35 cellular contexts compared by ENCODE assay signal in the genomic region with DNA sequence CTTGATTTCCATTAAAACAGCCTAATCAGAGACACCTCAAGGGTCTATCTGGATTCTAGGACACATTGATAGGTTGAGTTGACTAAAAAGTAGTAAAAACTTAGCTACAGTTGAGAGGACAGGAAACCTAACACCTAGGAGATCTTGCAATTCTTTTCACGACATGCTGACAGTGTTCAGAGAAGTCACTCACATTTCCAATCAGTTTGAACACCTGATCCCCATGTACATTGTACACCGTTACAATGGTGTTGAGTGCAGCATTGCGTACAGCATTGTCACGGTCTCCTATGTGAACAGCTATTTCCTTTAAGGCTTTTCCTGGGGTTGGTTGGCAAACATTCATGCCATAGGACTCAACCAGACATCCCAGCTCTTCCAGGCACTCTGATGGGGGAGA. TPM values are rescaled to one million over a fixed set of nuclear protein-coding genes. Genes with fewer than 3 reads are reported as not detected.
"Had no signal": no experiment of that assay in that cellular context is flagged by ENCODE, and none has a peak within 500 bp of the region (broad histone marks: within the 10 kb centered on the region; RNA-seq: fewer than 3 reads in every experiment).

No MANE protein-coding gene starts in this region.

- H3K4me3 Mint-ChIP-seq: immature natural killer cell; natural killer cell; neural crest cell; stimulated activated effector memory CD8-positive, alpha-beta T cell treated with anti-CD3 and anti-CD28 coated beads, Interleukin-12 subunit alpha, Interleukin-12 subunit beta, amount 100 ng/mL, for 72 hours; type B pancreatic cell had no signal

- H3K9me3 Mint-ChIP-seq: immature natural killer cell; natural killer cell; neural crest cell; stimulated activated effector memory CD8-positive, alpha-beta T cell treated with anti-CD3 and anti-CD28 coated beads, Interleukin-12 subunit alpha, Interleukin-12 subunit beta, amount 100 ng/mL, for 72 hours; type B pancreatic cell had no signal

- H3K27ac Mint-ChIP-seq: natural killer cell; stimulated activated effector memory CD8-positive, alpha-beta T cell treated with anti-CD3 and anti-CD28 coated beads, Interleukin-12 subunit alpha, Interleukin-12 subunit beta, amount 100 ng/mL, for 72 hours; type B pancreatic cell had no signal

- H3K27me3 ChIP-seq: gastroesophageal sphincter, heart left ventricle, hepatocyte, neutrophil, pancreas, right atrium auricular region, sigmoid colon, stomach, thyroid gland had no signal

- H3K4me3 ChIP-seq: gastroesophageal sphincter, heart left ventricle, hepatocyte, left ventricle myocardium inferior, lower lobe of right lung, pancreas, right atrium auricular region, sigmoid colon, stomach, thyroid gland had no signal

- H3K27ac ChIP-seq: epithelial cell of prostate, gastroesophageal sphincter, heart left ventricle, hepatocyte, left ventricle myocardium inferior, lower lobe of right lung, neutrophil, pancreas, right atrium auricular region, sigmoid colon, stomach, thyroid gland had no signal

- DNase-seq: cortex of kidney; effector CD4-positive, alpha-beta T cell; foreskin fibroblast; heart left ventricle; immature natural killer cell; islet precursor cell; kidney glomerular epithelial cell; left colon; left ventricle myocardium inferior; lower lobe of right lung; natural killer cell; pancreas; sigmoid colon; stimulated activated CD4-positive, alpha-beta T cell treated with anti-CD3 and anti-CD28 coated beads, Interleukin-2, amount 100 ng/mL, for 24 hours; stimulated activated CD4-positive, alpha-beta T cell treated with anti-CD3 and anti-CD28 coated beads, Interleukin-4, amount 100 ng/mL, for 24 hours; stimulated activated naive CD4-positive, alpha-beta T cell treated with Interleukin-2 at 50 U/mL for 16 hours; stomach; thyroid gland had no signal

- H3K4me1 ChIP-seq: gastroesophageal sphincter, heart left ventricle, left ventricle myocardium inferior, lower lobe of right lung, pancreas, right atrium auricular region, sigmoid colon, stomach, thyroid gland had no signal

- ATAC-seq: esophagus mucosa; gastroesophageal sphincter; heart left ventricle; left colon; lower lobe of right lung; natural killer cell; pancreas; stimulated activated effector memory CD8-positive, alpha-beta T cell treated with anti-CD3 and anti-CD28 coated beads, Interleukin-12 subunit alpha, Interleukin-12 subunit beta, amount 100 ng/mL, for 72 hours had no signal

- FAIRE-seq: pancreas had no signal

- H3K79me2 ChIP-seq: hepatocyte had no signal

- H2AFZ ChIP-seq: hepatocyte had no signal

- H3K27me3 Mint-ChIP-seq: type B pancreatic cell had no signal

- H3K4me2 ChIP-seq: hepatocyte had no signal

- H3K4me1 Mint-ChIP-seq: immature natural killer cell; natural killer cell; neural crest cell; stimulated activated effector memory CD8-positive, alpha-beta T cell treated with anti-CD3 and anti-CD28 coated beads, Interleukin-12 subunit alpha, Interleukin-12 subunit beta, amount 100 ng/mL, for 72 hours had no signal

- H3K9me3 ChIP-seq: gastroesophageal sphincter, heart left ventricle, left ventricle myocardium inferior, lower lobe of right lung, neutrophil, pancreas, right atrium auricular region, sigmoid colon, stomach, thyroid gland had no signal

RNA-seq across cellular contexts. Expression of a gene that starts 42.8 kb away (rescaled TPM):
- total RNA-seq: dermis microvascular lymphatic vessel endothelial cell, esophagus mucosa, left colon, left ventricle myocardium inferior, lower lobe of right lung, mesenteric fat pad, mononuclear cell, neural crest cell, omental fat pad, posterior vena cava, right atrium auricular region, subcutaneous adipose tissue, temporal lobe, thyroid gland, urinary bladder had no signal
- polyA plus RNA-seq: immature natural killer cell had no signal
